ENCODE assay signal across 1 cellular context in the genomic region with DNA sequence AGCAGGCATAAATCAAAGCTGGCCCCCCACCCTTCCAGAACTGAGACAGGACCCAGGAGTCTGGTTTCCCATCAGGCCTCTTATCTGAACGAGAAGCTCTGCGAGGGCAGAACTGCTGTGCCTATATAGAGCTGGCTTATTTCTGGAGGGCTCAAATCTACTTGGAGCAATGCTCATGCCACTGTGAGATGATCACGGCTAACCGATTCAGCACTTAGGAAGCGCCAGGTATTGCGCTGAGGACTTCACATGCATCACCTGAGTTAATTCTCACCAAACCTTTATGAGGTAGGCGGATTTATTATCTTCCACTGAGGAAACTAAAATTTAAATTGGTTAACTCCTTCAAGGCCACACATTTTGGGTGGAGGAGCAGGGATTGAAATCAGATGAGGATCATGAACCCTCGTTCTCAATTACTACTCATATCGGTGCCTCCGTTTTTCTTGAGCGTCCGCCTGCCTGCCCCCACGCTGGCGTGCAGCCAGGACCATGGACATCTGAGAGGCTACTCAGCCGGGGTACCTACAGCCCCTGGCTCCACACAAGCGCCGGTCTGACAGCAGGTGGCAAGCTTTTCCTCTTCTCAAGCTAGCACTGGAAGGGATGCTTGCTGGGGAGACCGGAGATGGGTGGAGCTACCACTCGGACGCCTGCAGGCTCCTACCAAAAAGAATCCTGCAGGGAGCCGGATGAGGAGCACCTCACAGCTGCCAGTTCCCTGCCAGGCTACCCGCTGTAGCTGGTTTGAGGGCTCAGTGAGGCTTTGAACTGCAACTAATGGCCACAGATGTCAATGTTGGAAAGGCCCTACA.
TF ChIP-seq lines count a peak whose summit lies in the region.

No MANE protein-coding gene starts in this region.

TF ChIP-seq in HepG2, 621 proteins besides CTCF, POLR2A, EP300 and RAD21 (continued from another document and continues in another):
- no peak for TF ChIP-seq PTBP1 (IDR thresholded peaks at IDR 0.05; ENCODE audit: low read depth, low read length, poor library complexity, severe bottlenecking)
- no peak; the same call in 1 of the 2 replicates for TF ChIP-seq ZNF354B (CRISPR knock-in tag; IDR thresholded peaks at IDR 0.05)
- TF ChIP-seq ZNF766 (CRISPR knock-in tag; IDR thresholded peaks at IDR 0.05; ENCODE audit: borderline replicate concordance), result 0 out of 2 replicates have a peak, but pooled peaks have one; percentile 37
- TF ChIP-seq, protein P1, sequence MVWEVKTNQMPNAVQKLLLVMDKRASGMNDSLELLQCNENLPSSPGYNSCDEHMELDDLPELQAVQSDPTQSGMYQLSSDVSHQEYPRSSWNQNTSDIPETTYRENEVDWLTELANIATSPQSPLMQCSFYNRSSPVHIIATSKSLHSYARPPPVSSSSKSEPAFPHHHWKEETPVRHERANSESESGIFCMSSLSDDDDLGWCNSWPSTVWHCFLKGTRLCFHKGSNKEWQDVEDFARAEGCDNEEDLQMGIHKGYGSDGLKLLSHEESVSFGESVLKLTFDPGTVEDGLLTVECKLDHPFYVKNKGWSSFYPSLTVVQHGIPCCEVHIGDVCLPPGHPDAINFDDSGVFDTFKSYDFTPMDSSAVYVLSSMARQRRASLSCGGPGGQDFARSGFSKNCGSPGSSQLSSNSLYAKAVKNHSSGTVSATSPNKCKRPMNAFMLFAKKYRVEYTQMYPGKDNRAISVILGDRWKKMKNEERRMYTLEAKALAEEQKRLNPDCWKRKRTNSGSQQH (CRISPR knock-in tag; IDR thresholded peaks at IDR 0.05; ENCODE audit: low read depth), result peak; percentile 22; the same call in 1 of the 2 replicates
- TF ChIP-seq, protein P2, sequence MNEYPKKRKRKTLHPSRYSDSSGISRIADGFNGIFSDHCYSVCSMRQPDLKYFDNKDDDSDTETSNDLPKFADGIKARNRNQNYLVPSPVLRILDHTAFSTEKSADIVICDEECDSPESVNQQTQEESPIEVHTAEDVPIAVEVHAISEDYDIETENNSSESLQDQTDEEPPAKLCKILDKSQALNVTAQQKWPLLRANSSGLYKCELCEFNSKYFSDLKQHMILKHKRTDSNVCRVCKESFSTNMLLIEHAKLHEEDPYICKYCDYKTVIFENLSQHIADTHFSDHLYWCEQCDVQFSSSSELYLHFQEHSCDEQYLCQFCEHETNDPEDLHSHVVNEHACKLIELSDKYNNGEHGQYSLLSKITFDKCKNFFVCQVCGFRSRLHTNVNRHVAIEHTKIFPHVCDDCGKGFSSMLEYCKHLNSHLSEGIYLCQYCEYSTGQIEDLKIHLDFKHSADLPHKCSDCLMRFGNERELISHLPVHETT (CRISPR knock-in tag; conservative IDR thresholded peaks at IDR 0.05), result peak; percentile 25; the same call in 1 of the 2 replicates
- TF ChIP-seq RFXANK (CRISPR knock-in tag; IDR thresholded peaks at IDR 0.05), result no peak
- TF ChIP-seq, protein P3, sequence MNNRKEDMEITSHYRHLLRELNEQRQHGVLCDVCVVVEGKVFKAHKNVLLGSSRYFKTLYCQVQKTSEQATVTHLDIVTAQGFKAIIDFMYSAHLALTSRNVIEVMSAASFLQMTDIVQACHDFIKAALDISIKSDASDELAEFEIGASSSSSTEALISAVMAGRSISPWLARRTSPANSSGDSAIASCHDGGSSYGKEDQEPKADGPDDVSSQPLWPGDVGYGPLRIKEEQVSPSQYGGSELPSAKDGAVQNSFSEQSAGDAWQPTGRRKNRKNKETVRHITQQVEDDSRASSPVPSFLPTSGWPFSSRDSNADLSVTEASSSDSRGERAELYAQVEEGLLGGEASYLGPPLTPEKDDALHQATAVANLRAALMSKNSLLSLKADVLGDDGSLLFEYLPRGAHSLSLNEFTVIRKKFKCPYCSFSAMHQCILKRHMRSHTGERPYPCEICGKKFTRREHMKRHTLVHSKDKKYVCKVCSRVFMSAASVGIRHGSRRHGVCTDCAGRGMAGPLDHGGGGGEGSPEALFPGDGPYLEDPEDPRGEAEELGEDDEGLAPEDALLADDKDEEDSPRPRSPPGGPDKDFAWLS (CRISPR knock-in tag; IDR thresholded peaks at IDR 0.05; ENCODE audit: borderline replicate concordance), result peak; percentile 99; the same call in 1 of the 2 replicates
- peak; percentile 66 for TF ChIP-seq SIX4 (CRISPR knock-in tag; IDR thresholded peaks at IDR 0.05)
- no peak; the same call in 1 of the 2 replicates for TF ChIP-seq ZNF644 (CRISPR knock-in tag; IDR thresholded peaks at IDR 0.05; ENCODE audit: low read depth)
- TF ChIP-seq, protein P4, sequence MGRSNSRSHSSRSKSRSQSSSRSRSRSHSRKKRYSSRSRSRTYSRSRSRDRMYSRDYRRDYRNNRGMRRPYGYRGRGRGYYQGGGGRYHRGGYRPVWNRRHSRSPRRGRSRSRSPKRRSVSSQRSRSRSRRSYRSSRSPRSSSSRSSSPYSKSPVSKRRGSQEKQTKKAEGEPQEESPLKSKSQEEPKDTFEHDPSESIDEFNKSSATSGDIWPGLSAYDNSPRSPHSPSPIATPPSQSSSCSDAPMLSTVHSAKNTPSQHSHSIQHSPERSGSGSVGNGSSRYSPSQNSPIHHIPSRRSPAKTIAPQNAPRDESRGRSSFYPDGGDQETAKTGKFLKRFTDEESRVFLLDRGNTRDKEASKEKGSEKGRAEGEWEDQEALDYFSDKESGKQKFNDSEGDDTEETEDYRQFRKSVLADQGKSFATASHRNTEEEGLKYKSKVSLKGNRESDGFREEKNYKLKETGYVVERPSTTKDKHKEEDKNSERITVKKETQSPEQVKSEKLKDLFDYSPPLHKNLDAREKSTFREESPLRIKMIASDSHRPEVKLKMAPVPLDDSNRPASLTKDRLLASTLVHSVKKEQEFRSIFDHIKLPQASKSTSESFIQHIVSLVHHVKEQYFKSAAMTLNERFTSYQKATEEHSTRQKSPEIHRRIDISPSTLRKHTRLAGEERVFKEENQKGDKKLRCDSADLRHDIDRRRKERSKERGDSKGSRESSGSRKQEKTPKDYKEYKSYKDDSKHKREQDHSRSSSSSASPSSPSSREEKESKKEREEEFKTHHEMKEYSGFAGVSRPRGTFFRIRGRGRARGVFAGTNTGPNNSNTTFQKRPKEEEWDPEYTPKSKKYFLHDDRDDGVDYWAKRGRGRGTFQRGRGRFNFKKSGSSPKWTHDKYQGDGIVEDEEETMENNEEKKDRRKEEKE (IDR thresholded peaks at IDR 0.05), result no peak
- no peak; the same call in 1 of the 2 replicates for TF ChIP-seq NR2F2 (IDR thresholded peaks at IDR 0.05; ENCODE audit: borderline replicate concordance, low read depth)
- TF ChIP-seq, protein P5, sequence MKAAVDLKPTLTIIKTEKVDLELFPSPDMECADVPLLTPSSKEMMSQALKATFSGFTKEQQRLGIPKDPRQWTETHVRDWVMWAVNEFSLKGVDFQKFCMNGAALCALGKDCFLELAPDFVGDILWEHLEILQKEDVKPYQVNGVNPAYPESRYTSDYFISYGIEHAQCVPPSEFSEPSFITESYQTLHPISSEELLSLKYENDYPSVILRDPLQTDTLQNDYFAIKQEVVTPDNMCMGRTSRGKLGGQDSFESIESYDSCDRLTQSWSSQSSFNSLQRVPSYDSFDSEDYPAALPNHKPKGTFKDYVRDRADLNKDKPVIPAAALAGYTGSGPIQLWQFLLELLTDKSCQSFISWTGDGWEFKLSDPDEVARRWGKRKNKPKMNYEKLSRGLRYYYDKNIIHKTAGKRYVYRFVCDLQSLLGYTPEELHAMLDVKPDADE (CRISPR knock-in tag; IDR thresholded peaks at IDR 0.05), result no peak; the same call in 1 of the 2 replicates
- TF ChIP-seq, protein P6, sequence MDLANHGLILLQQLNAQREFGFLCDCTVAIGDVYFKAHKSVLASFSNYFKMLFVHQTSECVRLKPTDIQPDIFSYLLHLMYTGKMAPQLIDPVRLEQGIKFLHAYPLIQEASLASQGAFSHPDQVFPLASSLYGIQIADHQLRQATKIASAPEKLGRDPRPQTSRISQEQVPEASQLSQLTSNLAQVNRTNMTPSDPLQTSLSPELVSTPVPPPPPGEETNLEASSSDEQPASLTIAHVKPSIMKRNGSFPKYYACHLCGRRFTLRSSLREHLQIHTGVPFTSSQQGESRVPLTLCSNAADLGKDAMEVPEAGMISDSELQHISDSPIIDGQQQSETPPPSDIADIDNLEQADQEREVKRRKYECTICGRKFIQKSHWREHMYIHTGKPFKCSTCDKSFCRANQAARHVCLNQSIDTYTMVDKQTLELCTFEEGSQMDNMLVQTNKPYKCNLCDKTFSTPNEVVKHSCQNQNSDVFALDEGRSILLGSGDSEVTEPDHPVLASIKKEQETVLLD (CRISPR knock-in tag; IDR thresholded peaks at IDR 0.05; ENCODE audit: low read depth), result peak; percentile 46; the same call in 1 of the 2 replicates
- no peak for TF ChIP-seq AGO2 (optimal IDR thresholded peaks at IDR 0.05; ENCODE audit: low read depth, low read length)
- TF ChIP-seq ONECUT2 (CRISPR knock-in tag; IDR thresholded peaks at IDR 0.05), result no peak
- TF ChIP-seq, protein P7, sequence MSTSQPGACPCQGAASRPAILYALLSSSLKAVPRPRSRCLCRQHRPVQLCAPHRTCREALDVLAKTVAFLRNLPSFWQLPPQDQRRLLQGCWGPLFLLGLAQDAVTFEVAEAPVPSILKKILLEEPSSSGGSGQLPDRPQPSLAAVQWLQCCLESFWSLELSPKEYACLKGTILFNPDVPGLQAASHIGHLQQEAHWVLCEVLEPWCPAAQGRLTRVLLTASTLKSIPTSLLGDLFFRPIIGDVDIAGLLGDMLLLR (CRISPR knock-in tag; IDR thresholded peaks at IDR 0.05), result no peak
- TF ChIP-seq NFKBIZ (CRISPR knock-in tag; IDR thresholded peaks at IDR 0.05), result no peak
- TF ChIP-seq, protein P8, sequence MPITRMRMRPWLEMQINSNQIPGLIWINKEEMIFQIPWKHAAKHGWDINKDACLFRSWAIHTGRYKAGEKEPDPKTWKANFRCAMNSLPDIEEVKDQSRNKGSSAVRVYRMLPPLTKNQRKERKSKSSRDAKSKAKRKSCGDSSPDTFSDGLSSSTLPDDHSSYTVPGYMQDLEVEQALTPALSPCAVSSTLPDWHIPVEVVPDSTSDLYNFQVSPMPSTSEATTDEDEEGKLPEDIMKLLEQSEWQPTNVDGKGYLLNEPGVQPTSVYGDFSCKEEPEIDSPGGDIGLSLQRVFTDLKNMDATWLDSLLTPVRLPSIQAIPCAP (CRISPR knock-in tag; IDR thresholded peaks at IDR 0.05; ENCODE audit: low read depth), result no peak
- peak; percentile 59 for TF ChIP-seq FOXA3 (CRISPR knock-in tag; IDR thresholded peaks at IDR 0.05)
- TF ChIP-seq ARHGAP35 (CRISPR knock-in tag; IDR thresholded peaks at IDR 0.05; ENCODE audit: borderline replicate concordance), result no peak
- no peak; the same call in 1 of the 2 replicates for TF ChIP-seq ZNF556 (CRISPR knock-in tag; IDR thresholded peaks at IDR 0.05; ENCODE audit: borderline replicate concordance)
- TF ChIP-seq GLI4 (CRISPR knock-in tag; IDR thresholded peaks at IDR 0.05; ENCODE audit: borderline replicate concordance), result no peak
- TF ChIP-seq SIN3A (IDR thresholded peaks at IDR 0.05; ENCODE audit: borderline replicate concordance, low read depth, low read length), result peak; percentile 72; the same call in 1 of the 2 replicates
- TF ChIP-seq, protein P9, sequence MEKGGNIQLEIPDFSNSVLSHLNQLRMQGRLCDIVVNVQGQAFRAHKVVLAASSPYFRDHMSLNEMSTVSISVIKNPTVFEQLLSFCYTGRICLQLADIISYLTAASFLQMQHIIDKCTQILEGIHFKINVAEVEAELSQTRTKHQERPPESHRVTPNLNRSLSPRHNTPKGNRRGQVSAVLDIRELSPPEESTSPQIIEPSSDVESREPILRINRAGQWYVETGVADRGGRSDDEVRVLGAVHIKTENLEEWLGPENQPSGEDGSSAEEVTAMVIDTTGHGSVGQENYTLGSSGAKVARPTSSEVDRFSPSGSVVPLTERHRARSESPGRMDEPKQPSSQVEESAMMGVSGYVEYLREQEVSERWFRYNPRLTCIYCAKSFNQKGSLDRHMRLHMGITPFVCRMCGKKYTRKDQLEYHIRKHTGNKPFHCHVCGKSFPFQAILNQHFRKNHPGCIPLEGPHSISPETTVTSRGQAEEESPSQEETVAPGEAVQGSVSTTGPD (CRISPR knock-in tag; IDR thresholded peaks at IDR 0.05), result no peak
- peak; percentile 53; the same call in 1 of the 2 replicates for TF ChIP-seq ZNF160 (CRISPR knock-in tag; IDR thresholded peaks at IDR 0.05)
- TF ChIP-seq ZNF263 (CRISPR knock-in tag; IDR thresholded peaks at IDR 0.05), result peak; percentile 97
- TF ChIP-seq NFIB (CRISPR knock-in tag; IDR thresholded peaks at IDR 0.05; ENCODE audit: borderline replicate concordance), result no peak
- TF ChIP-seq, protein P10, sequence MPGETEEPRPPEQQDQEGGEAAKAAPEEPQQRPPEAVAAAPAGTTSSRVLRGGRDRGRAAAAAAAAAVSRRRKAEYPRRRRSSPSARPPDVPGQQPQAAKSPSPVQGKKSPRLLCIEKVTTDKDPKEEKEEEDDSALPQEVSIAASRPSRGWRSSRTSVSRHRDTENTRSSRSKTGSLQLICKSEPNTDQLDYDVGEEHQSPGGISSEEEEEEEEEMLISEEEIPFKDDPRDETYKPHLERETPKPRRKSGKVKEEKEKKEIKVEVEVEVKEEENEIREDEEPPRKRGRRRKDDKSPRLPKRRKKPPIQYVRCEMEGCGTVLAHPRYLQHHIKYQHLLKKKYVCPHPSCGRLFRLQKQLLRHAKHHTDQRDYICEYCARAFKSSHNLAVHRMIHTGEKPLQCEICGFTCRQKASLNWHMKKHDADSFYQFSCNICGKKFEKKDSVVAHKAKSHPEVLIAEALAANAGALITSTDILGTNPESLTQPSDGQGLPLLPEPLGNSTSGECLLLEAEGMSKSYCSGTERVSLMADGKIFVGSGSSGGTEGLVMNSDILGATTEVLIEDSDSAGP (CRISPR knock-in tag; IDR thresholded peaks at IDR 0.05; ENCODE audit: borderline replicate concordance), result no peak
- TF ChIP-seq, protein P11, sequence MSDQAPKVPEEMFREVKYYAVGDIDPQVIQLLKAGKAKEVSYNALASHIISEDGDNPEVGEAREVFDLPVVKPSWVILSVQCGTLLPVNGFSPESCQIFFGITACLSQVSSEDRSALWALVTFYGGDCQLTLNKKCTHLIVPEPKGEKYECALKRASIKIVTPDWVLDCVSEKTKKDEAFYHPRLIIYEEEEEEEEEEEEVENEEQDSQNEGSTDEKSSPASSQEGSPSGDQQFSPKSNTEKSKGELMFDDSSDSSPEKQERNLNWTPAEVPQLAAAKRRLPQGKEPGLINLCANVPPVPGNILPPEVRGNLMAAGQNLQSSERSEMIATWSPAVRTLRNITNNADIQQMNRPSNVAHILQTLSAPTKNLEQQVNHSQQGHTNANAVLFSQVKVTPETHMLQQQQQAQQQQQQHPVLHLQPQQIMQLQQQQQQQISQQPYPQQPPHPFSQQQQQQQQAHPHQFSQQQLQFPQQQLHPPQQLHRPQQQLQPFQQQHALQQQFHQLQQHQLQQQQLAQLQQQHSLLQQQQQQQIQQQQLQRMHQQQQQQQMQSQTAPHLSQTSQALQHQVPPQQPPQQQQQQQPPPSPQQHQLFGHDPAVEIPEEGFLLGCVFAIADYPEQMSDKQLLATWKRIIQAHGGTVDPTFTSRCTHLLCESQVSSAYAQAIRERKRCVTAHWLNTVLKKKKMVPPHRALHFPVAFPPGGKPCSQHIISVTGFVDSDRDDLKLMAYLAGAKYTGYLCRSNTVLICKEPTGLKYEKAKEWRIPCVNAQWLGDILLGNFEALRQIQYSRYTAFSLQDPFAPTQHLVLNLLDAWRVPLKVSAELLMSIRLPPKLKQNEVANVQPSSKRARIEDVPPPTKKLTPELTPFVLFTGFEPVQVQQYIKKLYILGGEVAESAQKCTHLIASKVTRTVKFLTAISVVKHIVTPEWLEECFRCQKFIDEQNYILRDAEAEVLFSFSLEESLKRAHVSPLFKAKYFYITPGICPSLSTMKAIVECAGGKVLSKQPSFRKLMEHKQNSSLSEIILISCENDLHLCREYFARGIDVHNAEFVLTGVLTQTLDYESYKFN (CRISPR knock-in tag; conservative IDR thresholded peaks at IDR 0.05), result peak; percentile 54; the same call in 1 of the 2 replicates
- TF ChIP-seq CBFB (CRISPR knock-in tag; IDR thresholded peaks at IDR 0.05), result peak; percentile 68; the same call in 1 of the 2 replicates
